28 cellular contexts compared by ENCODE assay signal in genomic region chr1:6711174-6711573, GRCh38.
"Had no signal": no experiment of that assay in that cellular context is flagged by ENCODE, and none has a peak within 500 bp of the region (broad histone marks: within the 10 kb centered on the region; RNA-seq: fewer than 3 reads in every experiment).

No MANE protein-coding gene starts in this region.

- ATAC-seq: effector memory CD8-positive, alpha-beta T cell; esophagus mucosa; foreskin keratinocyte; gastrocnemius medialis; gastroesophageal sphincter; heart left ventricle; heart right ventricle had no signal

- H3K4me1 ChIP-seq: colonic mucosa, esophagus muscularis mucosa, esophagus squamous epithelium, foreskin keratinocyte, gastrocnemius medialis, gastroesophageal sphincter, heart left ventricle, heart right ventricle had no signal

- H3K27ac ChIP-seq: colonic mucosa, coronary artery, dorsolateral prefrontal cortex, epithelial cell of prostate, esophagus muscularis mucosa, esophagus squamous epithelium, foreskin keratinocyte, gastrocnemius medialis, gastroesophageal sphincter, heart left ventricle, heart right ventricle had no signal

- H3K4me3 ChIP-seq: colonic mucosa, coronary artery, dorsolateral prefrontal cortex, esophagus muscularis mucosa, esophagus squamous epithelium, gastrocnemius medialis, gastroesophageal sphincter, heart left ventricle, heart right ventricle had no signal

- H3K36me3 ChIP-seq: colonic mucosa, esophagus muscularis mucosa, esophagus squamous epithelium, gastrocnemius medialis, gastroesophageal sphincter, heart left ventricle, heart right ventricle had no signal

- H3K9me3 ChIP-seq: colonic mucosa, esophagus squamous epithelium, gastrocnemius medialis had no signal

- FAIRE-seq: colon, endometrium, endothelial cell of umbilical vein, frontal cortex had no signal

- DNase-seq: colonic mucosa; cortex of kidney; dermis blood vessel endothelial cell; dorsolateral prefrontal cortex; effector CD4-positive, alpha-beta T cell; effector CD8-positive, alpha-beta T cell; effector memory CD4-positive, alpha-beta T cell; effector memory CD8-positive, alpha-beta T cell; endodermal cell; erythroblast; esophagus squamous epithelium; foreskin fibroblast; foreskin keratinocyte; foreskin melanocyte; gastrocnemius medialis; glutamatergic neuron; head of caudate nucleus; heart left ventricle; heart right ventricle had no signal

- H3K27me3 ChIP-seq: colonic mucosa, dorsolateral prefrontal cortex, esophagus muscularis mucosa, gastrocnemius medialis, gastroesophageal sphincter, heart left ventricle had no signal
